Comparison of ENCODE assay signal across 1 cellular context in the genomic region with DNA sequence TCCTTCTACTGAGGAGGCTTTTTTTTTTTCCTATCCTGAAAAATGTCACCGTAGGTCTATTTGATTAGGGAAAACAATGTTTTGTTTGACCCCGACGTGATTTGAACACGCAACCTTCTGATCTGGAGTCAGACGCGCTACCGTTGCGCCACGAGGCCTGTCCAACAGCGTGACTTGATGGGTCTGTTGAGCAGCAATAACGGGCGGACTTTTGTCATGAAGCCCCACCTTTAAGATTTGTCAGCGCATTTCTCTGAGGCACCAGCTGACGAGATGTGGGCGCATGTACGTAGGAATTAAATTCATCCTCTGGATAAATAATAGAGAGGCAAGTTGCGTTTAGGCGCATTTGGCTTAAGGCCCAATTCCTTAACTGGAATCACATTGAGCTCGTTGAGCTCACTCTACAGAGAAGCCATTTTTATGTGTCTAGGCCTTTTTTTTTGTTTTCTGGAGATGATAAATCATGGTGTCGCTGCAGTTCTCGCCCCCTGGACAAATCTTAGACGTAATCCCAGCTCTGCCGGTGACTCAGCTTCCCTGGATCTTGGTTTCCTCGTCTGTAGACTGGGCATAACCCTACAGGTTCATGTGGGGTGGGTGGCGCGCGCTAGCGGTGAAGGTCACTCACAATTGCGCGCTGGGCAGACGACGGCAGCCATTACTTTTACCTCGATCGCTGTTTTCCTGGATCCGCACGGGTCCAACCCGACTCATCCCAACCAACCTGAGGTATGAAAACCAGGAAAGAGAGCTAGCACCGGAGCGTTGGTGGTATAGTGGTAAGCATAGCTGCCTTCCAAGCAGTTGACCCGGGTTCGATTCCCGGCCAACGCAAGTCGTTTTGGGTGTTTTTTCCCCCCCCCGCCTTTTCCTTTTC.
A peak's percentile ranks its signal among the peaks of the same experiment; 100 is the strongest.
TF ChIP-seq lines count a peak whose summit lies in the region.

No MANE protein-coding gene starts in this region.

TF ChIP-seq in K562, 482 proteins besides CTCF, POLR2A, EP300 and RAD21 (continued from another document and continues in another):
- TF ChIP-seq RBM22 (IDR thresholded peaks at IDR 0.05; ENCODE audit: low read depth, low read length, poor library complexity, severe bottlenecking) (peak; percentile 43), KDM1A (IDR thresholded peaks at IDR 0.05) (peak in 1 of 2 experiments; percentile 21; a peak in 1 of 4 replicates), TEAD4 (IDR thresholded peaks at IDR 0.05; ENCODE audit: low read length) (peak; percentile 82), TEAD4 (CRISPR knock-in tag; IDR thresholded peaks at IDR 0.05; ENCODE audit: borderline replicate concordance) (no peak), PHF20 (IDR thresholded peaks at IDR 0.05; ENCODE audit: partially characterized antibody) (peak; percentile 10), FOXJ2 (tag; IDR thresholded peaks at IDR 0.05) (0 out of 2 replicates have a peak, but pooled peaks have one; percentile 54), RCOR1 (IDR thresholded peaks at IDR 0.05; ENCODE audit: borderline replicate concordance in 1 of 2, low read depth in 2 of 2, low read length in 2 of 2) (peak in 1 of 2 experiments; percentile 87; a peak in 2 of 4 replicates), MEIS2 (IDR thresholded peaks at IDR 0.05; ENCODE audit: partially characterized antibody) (peak; percentile 88), MTA1 (IDR thresholded peaks at IDR 0.05; ENCODE audit: borderline replicate concordance) (peak; percentile 51; the same call in 1 of the 2 replicates), PTRF (tag; IDR thresholded peaks at IDR 0.05) (peak; percentile 30; the same call in 1 of the 2 replicates), YY1 (IDR thresholded peaks at IDR 0.05; ENCODE audit: borderline replicate concordance in 1 of 3, control insufficient read depth in 1 of 3, extremely low read depth in 1 of 3, insufficient read depth in 3 of 3, insufficient read length in 1 of 3, insufficient replicate concordance in 2 of 3, low read depth in 1 of 3, low read length in 2 of 3) (peak; percentile 53 to 89 (median 82)), ZFP36 (IDR thresholded peaks at IDR 0.05; ENCODE audit: low read depth, low read length, partially characterized antibody) (peak; percentile 28), POLR2G (IDR thresholded peaks at IDR 0.05; ENCODE audit: low read depth, low read length) (peak; percentile 57), ATF7 (IDR thresholded peaks at IDR 0.05) (peak; percentile 45; the same call in 1 of the 2 replicates), L3MBTL2 (IDR thresholded peaks at IDR 0.05) (peak; percentile 41; the same call in 1 of the 2 replicates), TRIM28 (IDR thresholded peaks at IDR 0.05) (0 out of 2 replicates have a peak, but pooled peaks have one; percentile 10), ZSCAN32 (CRISPR knock-in tag; IDR thresholded peaks at IDR 0.05) (no peak), ZNF316 (IDR thresholded peaks at IDR 0.05) (peak; percentile 32; the same call in 1 of the 2 replicates), CHD2 (IDR thresholded peaks at IDR 0.05; ENCODE audit: low read depth, low read length) (peak; percentile 34; the same call in 1 of the 2 replicates), CBX3 (IDR thresholded peaks at IDR 0.05; ENCODE audit: borderline replicate concordance in 1 of 2, low read length in 2 of 2) (0 out of 3 replicates have a peak, but pooled peaks of 1 of the 2 experiments have one; percentile 12)
- TF ChIP-seq, protein P1, sequence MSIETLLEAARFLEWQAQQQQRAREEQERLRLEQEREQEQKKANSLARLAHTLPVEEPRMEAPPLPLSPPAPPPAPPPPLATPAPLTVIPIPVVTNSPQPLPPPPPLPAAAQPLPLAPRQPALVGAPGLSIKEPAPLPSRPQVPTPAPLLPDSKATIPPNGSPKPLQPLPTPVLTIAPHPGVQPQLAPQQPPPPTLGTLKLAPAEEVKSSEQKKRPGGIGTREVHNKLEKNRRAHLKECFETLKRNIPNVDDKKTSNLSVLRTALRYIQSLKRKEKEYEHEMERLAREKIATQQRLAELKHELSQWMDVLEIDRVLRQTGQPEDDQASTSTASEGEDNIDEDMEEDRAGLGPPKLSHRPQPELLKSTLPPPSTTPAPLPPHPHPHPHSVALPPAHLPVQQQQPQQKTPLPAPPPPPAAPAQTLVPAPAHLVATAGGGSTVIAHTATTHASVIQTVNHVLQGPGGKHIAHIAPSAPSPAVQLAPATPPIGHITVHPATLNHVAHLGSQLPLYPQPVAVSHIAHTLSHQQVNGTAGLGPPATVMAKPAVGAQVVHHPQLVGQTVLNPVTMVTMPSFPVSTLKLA (conservative IDR thresholded peaks at IDR 0.05): peak; percentile 55 to 64; a peak in 3 of 4 replicates
- TF ChIP-seq, protein P2, sequence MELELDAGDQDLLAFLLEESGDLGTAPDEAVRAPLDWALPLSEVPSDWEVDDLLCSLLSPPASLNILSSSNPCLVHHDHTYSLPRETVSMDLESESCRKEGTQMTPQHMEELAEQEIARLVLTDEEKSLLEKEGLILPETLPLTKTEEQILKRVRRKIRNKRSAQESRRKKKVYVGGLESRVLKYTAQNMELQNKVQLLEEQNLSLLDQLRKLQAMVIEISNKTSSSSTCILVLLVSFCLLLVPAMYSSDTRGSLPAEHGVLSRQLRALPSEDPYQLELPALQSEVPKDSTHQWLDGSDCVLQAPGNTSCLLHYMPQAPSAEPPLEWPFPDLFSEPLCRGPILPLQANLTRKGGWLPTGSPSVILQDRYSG (tag; conservative IDR thresholded peaks at IDR 0.05; ENCODE audit: low read depth): 0 out of 2 replicates have a peak, but pooled peaks have one; percentile 42
- TF ChIP-seq, protein P3, sequence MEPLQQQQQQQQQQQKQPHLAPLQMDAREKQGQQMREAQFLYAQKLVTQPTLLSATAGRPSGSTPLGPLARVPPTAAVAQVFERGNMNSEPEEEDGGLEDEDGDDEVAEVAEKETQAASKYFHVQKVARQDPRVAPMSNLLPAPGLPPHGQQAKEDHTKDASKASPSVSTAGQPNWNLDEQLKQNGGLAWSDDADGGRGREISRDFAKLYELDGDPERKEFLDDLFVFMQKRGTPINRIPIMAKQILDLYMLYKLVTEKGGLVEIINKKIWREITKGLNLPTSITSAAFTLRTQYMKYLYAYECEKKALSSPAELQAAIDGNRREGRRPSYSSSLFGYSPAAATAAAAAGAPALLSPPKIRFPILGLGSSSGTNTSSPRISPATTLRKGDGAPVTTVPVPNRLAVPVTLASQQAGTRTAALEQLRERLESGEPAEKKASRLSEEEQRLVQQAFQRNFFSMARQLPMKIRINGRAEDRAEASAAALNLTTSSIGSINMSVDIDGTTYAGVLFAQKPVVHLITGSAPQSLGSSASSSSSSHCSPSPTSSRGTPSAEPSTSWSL (CRISPR knock-in tag; IDR thresholded peaks at IDR 0.05; ENCODE audit: borderline replicate concordance): no peak
- TF ChIP-seq, protein P4, sequence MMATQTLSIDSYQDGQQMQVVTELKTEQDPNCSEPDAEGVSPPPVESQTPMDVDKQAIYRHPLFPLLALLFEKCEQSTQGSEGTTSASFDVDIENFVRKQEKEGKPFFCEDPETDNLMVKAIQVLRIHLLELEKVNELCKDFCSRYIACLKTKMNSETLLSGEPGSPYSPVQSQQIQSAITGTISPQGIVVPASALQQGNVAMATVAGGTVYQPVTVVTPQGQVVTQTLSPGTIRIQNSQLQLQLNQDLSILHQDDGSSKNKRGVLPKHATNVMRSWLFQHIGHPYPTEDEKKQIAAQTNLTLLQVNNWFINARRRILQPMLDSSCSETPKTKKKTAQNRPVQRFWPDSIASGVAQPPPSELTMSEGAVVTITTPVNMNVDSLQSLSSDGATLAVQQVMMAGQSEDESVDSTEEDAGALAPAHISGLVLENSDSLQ (IDR thresholded peaks at IDR 0.05): peak; percentile 90
- TF ChIP-seq, protein P5, sequence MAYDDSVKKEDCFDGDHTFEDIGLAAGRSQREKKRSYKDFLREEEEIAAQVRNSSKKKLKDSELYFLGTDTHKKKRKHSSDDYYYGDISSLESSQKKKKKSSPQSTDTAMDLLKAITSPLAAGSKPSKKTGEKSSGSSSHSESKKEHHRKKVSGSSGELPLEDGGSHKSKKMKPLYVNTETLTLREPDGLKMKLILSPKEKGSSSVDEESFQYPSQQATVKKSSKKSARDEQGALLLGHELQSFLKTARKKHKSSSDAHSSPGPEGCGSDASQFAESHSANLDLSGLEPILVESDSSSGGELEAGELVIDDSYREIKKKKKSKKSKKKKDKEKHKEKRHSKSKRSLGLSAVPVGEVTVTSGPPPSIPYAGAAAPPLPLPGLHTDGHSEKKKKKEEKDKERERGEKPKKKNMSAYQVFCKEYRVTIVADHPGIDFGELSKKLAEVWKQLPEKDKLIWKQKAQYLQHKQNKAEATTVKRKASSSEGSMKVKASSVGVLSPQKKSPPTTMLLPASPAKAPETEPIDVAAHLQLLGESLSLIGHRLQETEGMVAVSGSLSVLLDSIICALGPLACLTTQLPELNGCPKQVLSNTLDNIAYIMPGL (CRISPR knock-in tag; IDR thresholded peaks at IDR 0.05): peak; percentile 70; the same call in 1 of the 2 replicates
- TF ChIP-seq, protein P6, sequence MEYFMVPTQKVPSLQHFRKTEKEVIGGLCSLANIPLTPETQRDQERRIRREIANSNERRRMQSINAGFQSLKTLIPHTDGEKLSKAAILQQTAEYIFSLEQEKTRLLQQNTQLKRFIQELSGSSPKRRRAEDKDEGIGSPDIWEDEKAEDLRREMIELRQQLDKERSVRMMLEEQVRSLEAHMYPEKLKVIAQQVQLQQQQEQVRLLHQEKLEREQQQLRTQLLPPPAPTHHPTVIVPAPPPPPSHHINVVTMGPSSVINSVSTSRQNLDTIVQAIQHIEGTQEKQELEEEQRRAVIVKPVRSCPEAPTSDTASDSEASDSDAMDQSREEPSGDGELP (CRISPR knock-in tag; IDR thresholded peaks at IDR 0.05; ENCODE audit: borderline replicate concordance): peak; percentile 88
- TF ChIP-seq, protein P7, sequence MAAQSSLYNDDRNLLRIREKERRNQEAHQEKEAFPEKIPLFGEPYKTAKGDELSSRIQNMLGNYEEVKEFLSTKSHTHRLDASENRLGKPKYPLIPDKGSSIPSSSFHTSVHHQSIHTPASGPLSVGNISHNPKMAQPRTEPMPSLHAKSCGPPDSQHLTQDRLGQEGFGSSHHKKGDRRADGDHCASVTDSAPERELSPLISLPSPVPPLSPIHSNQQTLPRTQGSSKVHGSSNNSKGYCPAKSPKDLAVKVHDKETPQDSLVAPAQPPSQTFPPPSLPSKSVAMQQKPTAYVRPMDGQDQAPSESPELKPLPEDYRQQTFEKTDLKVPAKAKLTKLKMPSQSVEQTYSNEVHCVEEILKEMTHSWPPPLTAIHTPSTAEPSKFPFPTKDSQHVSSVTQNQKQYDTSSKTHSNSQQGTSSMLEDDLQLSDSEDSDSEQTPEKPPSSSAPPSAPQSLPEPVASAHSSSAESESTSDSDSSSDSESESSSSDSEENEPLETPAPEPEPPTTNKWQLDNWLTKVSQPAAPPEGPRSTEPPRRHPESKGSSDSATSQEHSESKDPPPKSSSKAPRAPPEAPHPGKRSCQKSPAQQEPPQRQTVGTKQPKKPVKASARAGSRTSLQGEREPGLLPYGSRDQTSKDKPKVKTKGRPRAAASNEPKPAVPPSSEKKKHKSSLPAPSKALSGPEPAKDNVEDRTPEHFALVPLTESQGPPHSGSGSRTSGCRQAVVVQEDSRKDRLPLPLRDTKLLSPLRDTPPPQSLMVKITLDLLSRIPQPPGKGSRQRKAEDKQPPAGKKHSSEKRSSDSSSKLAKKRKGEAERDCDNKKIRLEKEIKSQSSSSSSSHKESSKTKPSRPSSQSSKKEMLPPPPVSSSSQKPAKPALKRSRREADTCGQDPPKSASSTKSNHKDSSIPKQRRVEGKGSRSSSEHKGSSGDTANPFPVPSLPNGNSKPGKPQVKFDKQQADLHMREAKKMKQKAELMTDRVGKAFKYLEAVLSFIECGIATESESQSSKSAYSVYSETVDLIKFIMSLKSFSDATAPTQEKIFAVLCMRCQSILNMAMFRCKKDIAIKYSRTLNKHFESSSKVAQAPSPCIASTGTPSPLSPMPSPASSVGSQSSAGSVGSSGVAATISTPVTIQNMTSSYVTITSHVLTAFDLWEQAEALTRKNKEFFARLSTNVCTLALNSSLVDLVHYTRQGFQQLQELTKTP (IDR thresholded peaks at IDR 0.05; ENCODE audit: low read depth in 1 of 2, partially characterized antibody in 2 of 2): peak in 1 of 2 experiments; percentile 17
- TF ChIP-seq, protein P8, sequence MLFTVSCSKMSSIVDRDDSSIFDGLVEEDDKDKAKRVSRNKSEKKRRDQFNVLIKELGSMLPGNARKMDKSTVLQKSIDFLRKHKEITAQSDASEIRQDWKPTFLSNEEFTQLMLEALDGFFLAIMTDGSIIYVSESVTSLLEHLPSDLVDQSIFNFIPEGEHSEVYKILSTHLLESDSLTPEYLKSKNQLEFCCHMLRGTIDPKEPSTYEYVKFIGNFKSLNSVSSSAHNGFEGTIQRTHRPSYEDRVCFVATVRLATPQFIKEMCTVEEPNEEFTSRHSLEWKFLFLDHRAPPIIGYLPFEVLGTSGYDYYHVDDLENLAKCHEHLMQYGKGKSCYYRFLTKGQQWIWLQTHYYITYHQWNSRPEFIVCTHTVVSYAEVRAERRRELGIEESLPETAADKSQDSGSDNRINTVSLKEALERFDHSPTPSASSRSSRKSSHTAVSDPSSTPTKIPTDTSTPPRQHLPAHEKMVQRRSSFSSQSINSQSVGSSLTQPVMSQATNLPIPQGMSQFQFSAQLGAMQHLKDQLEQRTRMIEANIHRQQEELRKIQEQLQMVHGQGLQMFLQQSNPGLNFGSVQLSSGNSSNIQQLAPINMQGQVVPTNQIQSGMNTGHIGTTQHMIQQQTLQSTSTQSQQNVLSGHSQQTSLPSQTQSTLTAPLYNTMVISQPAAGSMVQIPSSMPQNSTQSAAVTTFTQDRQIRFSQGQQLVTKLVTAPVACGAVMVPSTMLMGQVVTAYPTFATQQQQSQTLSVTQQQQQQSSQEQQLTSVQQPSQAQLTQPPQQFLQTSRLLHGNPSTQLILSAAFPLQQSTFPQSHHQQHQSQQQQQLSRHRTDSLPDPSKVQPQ (CRISPR knock-in tag; IDR thresholded peaks at IDR 0.05; ENCODE audit: borderline replicate concordance): no peak
- TF ChIP-seq, protein P9, sequence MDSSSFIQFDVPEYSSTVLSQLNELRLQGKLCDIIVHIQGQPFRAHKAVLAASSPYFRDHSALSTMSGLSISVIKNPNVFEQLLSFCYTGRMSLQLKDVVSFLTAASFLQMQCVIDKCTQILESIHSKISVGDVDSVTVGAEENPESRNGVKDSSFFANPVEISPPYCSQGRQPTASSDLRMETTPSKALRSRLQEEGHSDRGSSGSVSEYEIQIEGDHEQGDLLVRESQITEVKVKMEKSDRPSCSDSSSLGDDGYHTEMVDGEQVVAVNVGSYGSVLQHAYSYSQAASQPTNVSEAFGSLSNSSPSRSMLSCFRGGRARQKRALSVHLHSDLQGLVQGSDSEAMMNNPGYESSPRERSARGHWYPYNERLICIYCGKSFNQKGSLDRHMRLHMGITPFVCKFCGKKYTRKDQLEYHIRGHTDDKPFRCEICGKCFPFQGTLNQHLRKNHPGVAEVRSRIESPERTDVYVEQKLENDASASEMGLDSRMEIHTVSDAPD (CRISPR knock-in tag; IDR thresholded peaks at IDR 0.05): no peak
- TF ChIP-seq, protein P10, sequence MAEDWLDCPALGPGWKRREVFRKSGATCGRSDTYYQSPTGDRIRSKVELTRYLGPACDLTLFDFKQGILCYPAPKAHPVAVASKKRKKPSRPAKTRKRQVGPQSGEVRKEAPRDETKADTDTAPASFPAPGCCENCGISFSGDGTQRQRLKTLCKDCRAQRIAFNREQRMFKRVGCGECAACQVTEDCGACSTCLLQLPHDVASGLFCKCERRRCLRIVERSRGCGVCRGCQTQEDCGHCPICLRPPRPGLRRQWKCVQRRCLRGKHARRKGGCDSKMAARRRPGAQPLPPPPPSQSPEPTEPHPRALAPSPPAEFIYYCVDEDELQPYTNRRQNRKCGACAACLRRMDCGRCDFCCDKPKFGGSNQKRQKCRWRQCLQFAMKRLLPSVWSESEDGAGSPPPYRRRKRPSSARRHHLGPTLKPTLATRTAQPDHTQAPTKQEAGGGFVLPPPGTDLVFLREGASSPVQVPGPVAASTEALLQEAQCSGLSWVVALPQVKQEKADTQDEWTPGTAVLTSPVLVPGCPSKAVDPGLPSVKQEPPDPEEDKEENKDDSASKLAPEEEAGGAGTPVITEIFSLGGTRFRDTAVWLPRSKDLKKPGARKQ (CRISPR knock-in tag; IDR thresholded peaks at IDR 0.05): no peak
